In genomic region chr6:17478223-17478907, GRCh38 we compare ENCODE assay signal across 16 cellular contexts.
A peak's percentile ranks its signal among the peaks of the same experiment; 100 is the strongest.
DNase-seq lines count a peak whose midpoint lies in the region; ATAC-seq, FAIRE-seq and TF ChIP-seq lines count a peak whose summit lies in the region.
"Had no signal": no experiment of that assay in that cellular context is flagged by ENCODE, and none has a peak within 500 bp of the region (broad histone marks: within the 10 kb centered on the region; RNA-seq: fewer than 3 reads in every experiment).

No MANE protein-coding gene starts in this region.

- no peak overlapping the region for H3K27ac ChIP-seq in liver (ENCODE audit: low read depth in 1 of 2, low read length in 2 of 2)
- no peak overlapping the region for H3K27ac ChIP-seq in HepG2 (ENCODE audit: extremely low read length, insufficient read depth, low read length)
- peak overlapping the region; percentile 88 for H3K27ac ChIP-seq in psoas muscle
- peak overlapping the region; percentile 41 to 64 for H3K27ac ChIP-seq in uterus

- no peak for FAIRE-seq in HepG2 (lab: Jason Lieb, UNC)

- peaks cover 0 to 1% (median 0%) of the 10 kb centered on the region in 4 donors for H3K36me3 ChIP-seq in liver (ENCODE audit: control insufficient read depth in 4 of 4, insufficient read depth in 3 of 4, low read depth in 1 of 4, low read length in 3 of 4)
- no peaks in the 10 kb centered on the region; a peak in 1 of 5 replicates for H3K36me3 ChIP-seq in HepG2 (replicated peaks in 1 of 2; ENCODE audit: control insufficient read depth in 1 of 2, insufficient read depth in 2 of 2, low read length in 2 of 2)
- peaks cover 2 to 22% of the 10 kb centered on the region in 2 donors for H3K36me3 ChIP-seq in psoas muscle (ENCODE audit: insufficient read depth in 1 of 2, low read depth in 1 of 2)
- no peaks in the 10 kb centered on the region for H3K36me3 ChIP-seq in uterus

- H3K4me1 ChIP-seq in liver (ENCODE audit: control insufficient read depth in 4 of 4, insufficient read depth in 4 of 4, low read length in 3 of 4), result peaks cover 0 to 3% (median 0%) of the 10 kb centered on the region in 4 donors
- H3K4me1 ChIP-seq in HepG2 (ENCODE audit: insufficient read depth, low read length), result no peaks in the 10 kb centered on the region
- H3K4me1 ChIP-seq in psoas muscle, result peaks cover 56% of the 10 kb centered on the region
- H3K4me1 ChIP-seq in uterus, result peaks cover 0 to 5% of the 10 kb centered on the region in 2 donors

- no peak overlapping the region for H2AFZ ChIP-seq in HepG2 (ENCODE audit: low read length)

- DNase-seq in HepG2 (ENCODE audit: low spot score) (no peak), fibroblast of villous mesenchyme (ENCODE audit: low read depth) (peak; percentile 59), psoas muscle (no peak), uterus (no peak), NCI-H748 (lab: John Stamatoyannopoulos, UW; ENCODE audit: unreplicated experiment) (no peak), NCI-H146 treated with DMSO at 0.1 percent for 48 hours (lab: John Stamatoyannopoulos, UW; ENCODE audit: unreplicated experiment) (no peak)
- DNase-seq: CD8-positive, alpha-beta T cell; Karpas-422; NCI-H1105 treated with DMSO at 0.1 percent for 48 hours; NCI-H2029; NCI-H2171 treated with DMSO at 0.1 percent for 48 hours; NCI-H510A had no signal

- H3K9ac ChIP-seq in liver (ENCODE audit: low read depth in 1 of 2, low read length in 2 of 2), result no peak overlapping the region
- H3K9ac ChIP-seq in HepG2 (ENCODE audit: insufficient read depth, low read depth, low read length), result no peak overlapping the region

- no TSS peak for BruUV-seq in HepG2 (replicated peaks; lab: Mats Ljungman, UMichigan)

- WGBS in liver, result 92% methylated on average over 7 of the region's 7 CpGs
- 93% methylated on average over 7 of the region's 7 CpGs for WGBS in HepG2 (ENCODE audit: low lambda C conversion rate)
- WGBS in psoas muscle, 3 donors, result 78 to 90% (median 81%) methylated on average over 7 of the region's 7 CpGs

- CTCF ChIA-PET in HepG2 (lab: Yijun Ruan, JAX; ENCODE audit: low intra/inter-chr PET ratio, low total read pairs), result no interaction called here

- no peak for TF ChIP-seq EP300 in HepG2 (IDR thresholded peaks at IDR 0.05; ENCODE audit: low read depth in 2 of 2, low read length in 2 of 2)
- TF ChIP-seq EP300 in HepG2 (CRISPR knock-in tag; IDR thresholded peaks at IDR 0.05; ENCODE audit: borderline replicate concordance), result no peak

- ATAC-seq in HepG2 (no peak), psoas muscle (peak in 1 of 4 donors; percentile 42), GM18519 (IDR thresholded peaks at IDR 0.05; ENCODE audit: low FRiP score, unreplicated experiment) (no peak)
- ATAC-seq: CD8-positive, alpha-beta T cell; Panc1; Right ventricle myocardium inferior had no signal

- no peaks in the 10 kb centered on the region for H4K20me1 ChIP-seq in HepG2 (ENCODE audit: insufficient read depth, low read length)

- no peak overlapping the region for H3K4me3 ChIP-seq in liver (ENCODE audit: low read depth in 1 of 3, low read length in 3 of 3)
- no peak overlapping the region for H3K4me3 ChIP-seq in HepG2 (replicated peaks in 1 of 3; ENCODE audit: insufficient read depth in 1 of 3, low read depth in 2 of 3, low read length in 3 of 3)
- H3K4me3 ChIP-seq in fibroblast of villous mesenchyme (ENCODE audit: low read depth, low read length), result no peak overlapping the region
- H3K4me3 ChIP-seq in psoas muscle, result no peak overlapping the region
- H3K4me3 ChIP-seq in uterus, result no peak overlapping the region

- no peaks in the 10 kb centered on the region for H3K79me2 ChIP-seq in HepG2 (ENCODE audit: insufficient read depth, low read length)

- H3K27me3 ChIP-seq in liver (ENCODE audit: control insufficient read depth in 4 of 4, insufficient read depth in 4 of 4, low read length in 3 of 4) (no peaks in the 10 kb centered on the region), HepG2 (ENCODE audit: control insufficient read depth in 1 of 2, insufficient read depth in 2 of 2, low read length in 2 of 2) (no peaks in the 10 kb centered on the region), psoas muscle (ENCODE audit: insufficient read depth in 3 of 3, low read length in 2 of 3) (no peaks in the 10 kb centered on the region), uterus (no peaks in the 10 kb centered on the region)

- intact Hi-C loops in HepG2 (cut with micrococcal nuclease; ENCODE audit: unreplicated experiment) (no loop called here), psoas muscle (cut with DNase I) (loop anchor here in 1 of 2 donors (10.0 kb wide), 1 partner anchor 194 kb away; the partner anchor contains the start of gene RBM24), uterus (cut with DNase I; ENCODE audit: low total_unique reads) (no loop called here)

- TF ChIP-seq RAD21 in liver (IDR thresholded peaks at IDR 0.05), result no peak
- TF ChIP-seq RAD21 in HepG2 (CRISPR knock-in tag; IDR thresholded peaks at IDR 0.05), result no peak

- H3K9me3 ChIP-seq in liver (ENCODE audit: control insufficient read depth in 4 of 4, low read length in 3 of 4) (no peaks in the 10 kb centered on the region), HepG2 (ENCODE audit: low read length) (no peaks in the 10 kb centered on the region), psoas muscle (no peaks in the 10 kb centered on the region), uterus (no peaks in the 10 kb centered on the region)

- POLR2A ChIA-PET in HepG2 (lab: Yijun Ruan, JAX), result no interaction called here

- no peak for TF ChIP-seq POLR2A in HepG2 (IDR thresholded peaks at IDR 0.05; ENCODE audit: insufficient read depth in 1 of 2, low read depth in 2 of 2, low read length in 2 of 2)
- TF ChIP-seq POLR2A in uterus (IDR thresholded peaks at IDR 0.05), result no peak

- H3K4me2 ChIP-seq in HepG2 (ENCODE audit: low read depth, low read length), result no peak overlapping the region

- TF ChIP-seq CTCF in liver (IDR thresholded peaks at IDR 0.05; ENCODE audit: low read depth, low read length, missing input control), result no peak
- TF ChIP-seq CTCF in HepG2 (CRISPR knock-in tag; IDR thresholded peaks at IDR 0.05), result no peak
- no peak for TF ChIP-seq CTCF in fibroblast of villous mesenchyme (IDR thresholded peaks at IDR 0.05; ENCODE audit: insufficient read depth, low read depth, low read length)
- no peak for TF ChIP-seq CTCF in psoas muscle (IDR thresholded peaks at IDR 0.05)
- TF ChIP-seq CTCF in uterus (IDR thresholded peaks at IDR 0.05), result no peak

- in situ Hi-C loops in HepG2 (cut with HindIII; ENCODE audit: extremely low pct_ligation_motif_present, low pct_unique_long_range_greater_than_20kb), result no loop called here

TF ChIP-seq in liver, 16 proteins besides CTCF, POLR2A, EP300 and RAD21 (continues in another document):
- TF ChIP-seq GABPA (IDR thresholded peaks at IDR 0.05 in 1 of 2, conservative IDR thresholded peaks at IDR 0.05 in 1 of 2) (no peak), HNF4A (conservative IDR thresholded peaks at IDR 0.05) (no peak), FOXA2 (IDR thresholded peaks at IDR 0.05) (no peak), JUND (IDR thresholded peaks at IDR 0.05) (no peak), RXRA (IDR thresholded peaks at IDR 0.05) (no peak), ATF3 (IDR thresholded peaks at IDR 0.05) (no peak), EGR1 (IDR thresholded peaks at IDR 0.05; ENCODE audit: low read depth in 2 of 2) (no peak)

TF ChIP-seq in HepG2, 621 proteins besides CTCF, POLR2A, EP300 and RAD21 (continues in another document):
- no peak for TF ChIP-seq DNMT3B (CRISPR knock-in tag; conservative IDR thresholded peaks at IDR 0.05)
- TF ChIP-seq, protein P1, sequence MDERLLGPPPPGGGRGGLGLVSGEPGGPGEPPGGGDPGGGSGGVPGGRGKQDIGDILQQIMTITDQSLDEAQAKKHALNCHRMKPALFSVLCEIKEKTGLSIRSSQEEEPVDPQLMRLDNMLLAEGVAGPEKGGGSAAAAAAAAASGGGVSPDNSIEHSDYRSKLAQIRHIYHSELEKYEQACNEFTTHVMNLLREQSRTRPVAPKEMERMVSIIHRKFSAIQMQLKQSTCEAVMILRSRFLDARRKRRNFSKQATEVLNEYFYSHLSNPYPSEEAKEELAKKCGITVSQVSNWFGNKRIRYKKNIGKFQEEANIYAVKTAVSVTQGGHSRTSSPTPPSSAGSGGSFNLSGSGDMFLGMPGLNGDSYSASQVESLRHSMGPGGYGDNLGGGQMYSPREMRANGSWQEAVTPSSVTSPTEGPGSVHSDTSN (CRISPR knock-in tag; IDR thresholded peaks at IDR 0.05), result no peak
- TF ChIP-seq PITX1 (CRISPR knock-in tag; IDR thresholded peaks at IDR 0.05), result no peak
- TF ChIP-seq DR1 (CRISPR knock-in tag; IDR thresholded peaks at IDR 0.05), result no peak
- no peak for TF ChIP-seq ZNF484 (CRISPR knock-in tag; IDR thresholded peaks at IDR 0.05; ENCODE audit: borderline replicate concordance, low read depth)
- no peak for TF ChIP-seq ZNF256 (CRISPR knock-in tag; conservative IDR thresholded peaks at IDR 0.05)
- no peak for TF ChIP-seq NCOA5 (CRISPR knock-in tag; IDR thresholded peaks at IDR 0.05)
- TF ChIP-seq, protein P2, sequence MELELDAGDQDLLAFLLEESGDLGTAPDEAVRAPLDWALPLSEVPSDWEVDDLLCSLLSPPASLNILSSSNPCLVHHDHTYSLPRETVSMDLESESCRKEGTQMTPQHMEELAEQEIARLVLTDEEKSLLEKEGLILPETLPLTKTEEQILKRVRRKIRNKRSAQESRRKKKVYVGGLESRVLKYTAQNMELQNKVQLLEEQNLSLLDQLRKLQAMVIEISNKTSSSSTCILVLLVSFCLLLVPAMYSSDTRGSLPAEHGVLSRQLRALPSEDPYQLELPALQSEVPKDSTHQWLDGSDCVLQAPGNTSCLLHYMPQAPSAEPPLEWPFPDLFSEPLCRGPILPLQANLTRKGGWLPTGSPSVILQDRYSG (CRISPR knock-in tag; IDR thresholded peaks at IDR 0.05), result no peak
- no peak for TF ChIP-seq NR3C1 (CRISPR knock-in tag; IDR thresholded peaks at IDR 0.05)
- no peak for TF ChIP-seq SIX4 (CRISPR knock-in tag; IDR thresholded peaks at IDR 0.05)
- TF ChIP-seq ZNF639 (CRISPR knock-in tag; conservative IDR thresholded peaks at IDR 0.05), result no peak
- no peak for TF ChIP-seq ZNF580 (CRISPR knock-in tag; IDR thresholded peaks at IDR 0.05; ENCODE audit: borderline replicate concordance, low read depth)
- TF ChIP-seq ZNF350 (CRISPR knock-in tag; IDR thresholded peaks at IDR 0.05; ENCODE audit: borderline replicate concordance, low read depth), result no peak

Comparison
In these comparisons a context has a peak if more than half of its experiments do, and no peak if none do; other contexts are left out.
1. H3K27ac ChIP-seq: peak in psoas muscle (single experiment) and uterus (2 of 2); none in liver (0 of 2) and HepG2 (single experiment).